In the genomic region with DNA sequence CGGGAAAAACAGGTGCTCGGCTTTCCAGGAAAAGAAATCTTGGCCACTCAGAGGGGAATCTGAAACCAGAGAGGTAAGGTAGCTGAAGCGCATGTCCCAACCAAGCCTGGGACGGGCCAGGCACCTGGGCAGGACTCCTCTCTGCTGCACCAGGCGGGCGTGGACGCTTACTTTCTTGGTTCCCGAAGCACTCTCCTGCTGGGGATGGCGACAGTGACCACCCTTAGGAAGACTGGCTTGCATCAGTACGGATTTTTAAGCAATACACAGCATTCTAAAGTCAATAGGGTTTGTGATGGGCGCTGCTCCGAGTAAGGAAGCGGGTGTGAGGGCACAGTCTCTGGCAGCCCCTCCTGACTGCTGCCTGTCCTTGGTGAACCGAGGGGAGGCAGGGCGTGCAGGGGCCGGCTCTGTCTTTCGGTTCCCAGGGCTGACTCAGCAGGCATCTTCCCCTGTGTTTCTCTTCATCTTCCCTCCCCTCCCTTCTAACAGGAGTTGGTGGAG, we compare ENCODE assay signal across 19 cellular contexts.
DNase-seq lines count a peak whose midpoint lies in the region; ATAC-seq, FAIRE-seq and TF ChIP-seq lines count a peak whose summit lies in the region.
"Had no signal": no experiment of that assay in that cellular context is flagged by ENCODE, and none has a peak within 500 bp of the region (broad histone marks: within the 10 kb centered on the region; RNA-seq: fewer than 3 reads in every experiment).

No MANE protein-coding gene starts in this region.

- no peaks in the 10 kb centered on the region for H3K79me1 ChIP-seq in IMR-90 (ENCODE audit: low read depth in 1 of 2, low read length in 2 of 2)

- H4K20me1 ChIP-seq in IMR-90 (ENCODE audit: insufficient read depth, low read length) (no peaks in the 10 kb centered on the region), HepG2 (ENCODE audit: insufficient read depth, low read length) (no peaks in the 10 kb centered on the region)

- no peak overlapping the region for H2AK5ac ChIP-seq in IMR-90 (ENCODE audit: low read depth, low read length)

- no peak overlapping the region for H3K4me2 ChIP-seq in IMR-90 (ENCODE audit: low read depth, low read length)
- no peak overlapping the region for H3K4me2 ChIP-seq in HepG2 (ENCODE audit: low read depth, low read length)

- TF ChIP-seq CTCF in IMR-90 (conservative IDR thresholded peaks at IDR 0.05; ENCODE audit: low read depth, low read length) (no peak), HepG2 (CRISPR knock-in tag; IDR thresholded peaks at IDR 0.05) (no peak), Caco-2 (IDR thresholded peaks at IDR 0.05; ENCODE audit: insufficient read depth in 1 of 2, low read depth in 1 of 2, low read length in 1 of 2, severe bottlenecking in 1 of 2, unreplicated experiment in 1 of 2) (no peak)

- H3K27me3 Mint-ChIP-seq in Caco-2 (ENCODE audit: insufficient read depth, unreplicated experiment) = no peaks in the 10 kb centered on the region

- H3K9me1 ChIP-seq in IMR-90 (ENCODE audit: insufficient read depth, low read length) = 0 out of 2 replicates have a peak, but pooled peaks cover 3% of the 10 kb centered on the region

- dilution Hi-C loops in IMR-90 (cut with HindIII; ENCODE audit: low sequenced_read_pairs, unreplicated experiment) = no loop called here

- no peaks in the 10 kb centered on the region for H3K79me2 ChIP-seq in HepG2 (ENCODE audit: insufficient read depth, low read length)

- peak; percentile 37; the same call in 1 of the 2 replicates for ATAC-seq in IMR-90 (ENCODE audit: low read depth)
- no peak for ATAC-seq in HepG2
- no peak for ATAC-seq in GM21786 (IDR thresholded peaks at IDR 0.05; ENCODE audit: unreplicated experiment)
- ATAC-seq: natural killer cell treated with Interleukin-12 subunit alpha and Interleukin-12 subunit beta and Interleukin-15 and Interleukin-18, amount 100 ng/mL, for 72 hours had no signal

- BruUV-seq in IMR-90 (replicated peaks; lab: Mats Ljungman, UMichigan) = no TSS peak
- BruUV-seq in HepG2 (replicated peaks; lab: Mats Ljungman, UMichigan) = no TSS peak
- no TSS peak for BruUV-seq in Caco-2 (replicated peaks; lab: Mats Ljungman, UMichigan)

- no peak overlapping the region for H3K14ac ChIP-seq in IMR-90 (replicated peaks; ENCODE audit: low read depth, low read length)

- H2BK15ac ChIP-seq in IMR-90 (ENCODE audit: low read depth, low read length) = no peak overlapping the region

- H3K9ac ChIP-seq in IMR-90 (ENCODE audit: low read depth, low read length) (no peak overlapping the region), HepG2 (ENCODE audit: insufficient read depth, low read depth, low read length) (no peak overlapping the region), stomach smooth muscle (ENCODE audit: low read length in 2 of 2) (peak overlapping the region in 1 of 2 donors; percentile 13)

- no peak overlapping the region for H2AK9ac ChIP-seq in IMR-90 (replicated peaks; ENCODE audit: low read depth, low read length, poor library complexity)

- TF ChIP-seq RAD21 in IMR-90 (IDR thresholded peaks at IDR 0.05; ENCODE audit: low read length) (no peak), HepG2 (CRISPR knock-in tag; IDR thresholded peaks at IDR 0.05) (no peak)

- H3K27ac ChIP-seq in IMR-90 (ENCODE audit: insufficient read depth, low read length) (no peak overlapping the region), HepG2 (ENCODE audit: extremely low read length, insufficient read depth, low read length) (no peak overlapping the region), stomach smooth muscle (ENCODE audit: low read length) (no peak overlapping the region)
- H3K27ac ChIP-seq: left ventricle myocardium inferior, right lobe of liver, SJCRH30 had no signal

- H3K4me1 ChIP-seq in IMR-90 (ENCODE audit: control insufficient read depth, insufficient read depth, low read length) (no peaks in the 10 kb centered on the region; the same call in 1 of the 2 replicates), HepG2 (ENCODE audit: insufficient read depth, low read length) (peaks cover 25% of the 10 kb centered on the region), stomach smooth muscle (ENCODE audit: control insufficient read depth, insufficient read depth, low read length) (peaks cover 44% of the 10 kb centered on the region), Caco-2 (no peaks in the 10 kb centered on the region)
- H3K4me1 ChIP-seq: HAP-1, SJCRH30 had no signal

- FAIRE-seq in HepG2 (lab: Jason Lieb, UNC) = no peak
- FAIRE-seq: endothelial cell of umbilical vein had no signal

- H3K36me3 Mint-ChIP-seq in Caco-2 (ENCODE audit: insufficient read depth, unreplicated experiment) = peaks cover 4% of the 10 kb centered on the region
- H3K36me3 Mint-ChIP-seq: IgD-negative memory B cell; natural killer cell treated with Interleukin-12 subunit alpha and Interleukin-12 subunit beta and Interleukin-15 and Interleukin-18, amount 100 ng/mL, for 72 hours had no signal

- no peak for TF ChIP-seq POLR2A in IMR-90 (IDR thresholded peaks at IDR 0.05; ENCODE audit: low read depth, low read length)
- no peak for TF ChIP-seq POLR2A in HepG2 (IDR thresholded peaks at IDR 0.05; ENCODE audit: insufficient read depth in 1 of 2, low read depth in 2 of 2, low read length in 2 of 2)

- no peak overlapping the region for H3K4ac ChIP-seq in IMR-90 (ENCODE audit: low read depth, low read length)

- H3K27ac Mint-ChIP-seq in Caco-2 (ENCODE audit: unreplicated experiment) = no peak overlapping the region
- H3K27ac Mint-ChIP-seq: IgD-negative memory B cell; natural killer cell treated with Interleukin-12 subunit alpha and Interleukin-12 subunit beta and Interleukin-15 and Interleukin-18, amount 100 ng/mL, for 72 hours had no signal

- no peak overlapping the region for H3K4me3 Mint-ChIP-seq in Caco-2 (ENCODE audit: unreplicated experiment)
- H3K4me3 Mint-ChIP-seq: IgD-negative memory B cell; natural killer cell treated with Interleukin-12 subunit alpha and Interleukin-12 subunit beta and Interleukin-15 and Interleukin-18, amount 100 ng/mL, for 72 hours had no signal

- no peak overlapping the region for H2BK20ac ChIP-seq in IMR-90 (ENCODE audit: low read depth, low read length)

- no peak overlapping the region for H3K18ac ChIP-seq in IMR-90 (ENCODE audit: low read depth, low read length)

- H3K36me3 ChIP-seq in IMR-90 (ENCODE audit: control insufficient read depth, insufficient read depth, low read length) (no peaks in the 10 kb centered on the region), HepG2 (replicated peaks in 1 of 2; ENCODE audit: control insufficient read depth in 1 of 2, insufficient read depth in 2 of 2, low read length in 2 of 2) (no peaks in the 10 kb centered on the region), stomach smooth muscle (ENCODE audit: control insufficient read depth in 2 of 2, insufficient read depth in 2 of 2, low read length in 2 of 2) (no peaks in the 10 kb centered on the region), Caco-2 (ENCODE audit: control insufficient read depth, insufficient read depth, low read length) (no peaks in the 10 kb centered on the region)
- H3K36me3 ChIP-seq: HAP-1, left ventricle myocardium inferior, right lobe of liver, SJCRH30 had no signal

- H4K91ac ChIP-seq in IMR-90 (ENCODE audit: insufficient read depth, low read depth, low read length) = no peak overlapping the region

- no peak overlapping the region for H2BK5ac ChIP-seq in IMR-90 (ENCODE audit: low read depth, low read length, poor library complexity, severe bottlenecking)

- H3K4me3 ChIP-seq in IMR-90 (ENCODE audit: insufficient read depth, low read depth, low read length) = no peak overlapping the region
- no peak overlapping the region for H3K4me3 ChIP-seq in HepG2 (replicated peaks in 1 of 3; ENCODE audit: insufficient read depth in 1 of 3, low read depth in 2 of 3, low read length in 3 of 3)
- peak overlapping the region; percentile 32 to 59 for H3K4me3 ChIP-seq in stomach smooth muscle (ENCODE audit: low read length in 2 of 2)
- H3K4me3 ChIP-seq in Caco-2 (ENCODE audit: low read depth, low read length) = no peak overlapping the region
- H3K4me3 ChIP-seq: HAP-1, left ventricle myocardium inferior, right lobe of liver, SJCRH30 had no signal

- H3K27me3 ChIP-seq in IMR-90 (ENCODE audit: control insufficient read depth, insufficient read depth, low read length) (peaks cover 2% of the 10 kb centered on the region), HepG2 (ENCODE audit: control insufficient read depth in 1 of 2, insufficient read depth in 2 of 2, low read length in 2 of 2) (peaks cover 0 to 2% of the 10 kb centered on the region in 2 experiments; a peak in 1 of 5 replicates), stomach smooth muscle (ENCODE audit: control insufficient read depth in 1 of 2, insufficient read depth in 2 of 2, low read length in 2 of 2) (no peaks in the 10 kb centered on the region), Caco-2 (replicated peaks; ENCODE audit: control insufficient read depth, insufficient read depth, low read length) (no peaks in the 10 kb centered on the region)
- H3K27me3 ChIP-seq: right lobe of liver, SJCRH30 had no signal

- intact Hi-C loops in IMR-90 (cut with micrococcal nuclease) = no loop called here
- intact Hi-C loops in HepG2 (cut with micrococcal nuclease; ENCODE audit: unreplicated experiment) = no loop called here
- intact Hi-C loops in Caco-2 (cut with micrococcal nuclease; ENCODE audit: unreplicated experiment) = no loop called here

- H3K56ac ChIP-seq in IMR-90 (ENCODE audit: extremely low read depth, insufficient read depth, low read length) = no peak overlapping the region

- TF ChIP-seq EP300 in HepG2 (IDR thresholded peaks at IDR 0.05; ENCODE audit: low read depth in 2 of 2, low read length in 2 of 2) (no peak), HepG2 (CRISPR knock-in tag; IDR thresholded peaks at IDR 0.05; ENCODE audit: borderline replicate concordance) (no peak)

- in situ Hi-C loops in IMR-90 (cut with MboI; ENCODE audit: low sequenced_read_pairs) (no loop called here), HepG2 (cut with HindIII; ENCODE audit: extremely low pct_ligation_motif_present, low pct_unique_long_range_greater_than_20kb) (no loop called here)

- no peak overlapping the region for H2BK120ac ChIP-seq in IMR-90 (ENCODE audit: low read depth, low read length)

- H3K9me3 ChIP-seq in IMR-90 (ENCODE audit: control insufficient read depth, insufficient read depth, low read length) (no peaks in the 10 kb centered on the region), HepG2 (ENCODE audit: low read length) (no peaks in the 10 kb centered on the region), stomach smooth muscle (ENCODE audit: control insufficient read depth in 2 of 2, low read length in 2 of 2) (no peaks in the 10 kb centered on the region), Caco-2 (no peaks in the 10 kb centered on the region)
- H3K9me3 ChIP-seq: HAP-1, left ventricle myocardium inferior, right lobe of liver, SJCRH30 had no signal

- peak overlapping the region; percentile 83 for H2AFZ ChIP-seq in IMR-90 (replicated peaks; ENCODE audit: low read length, poor library complexity)
- H2AFZ ChIP-seq in HepG2 (ENCODE audit: low read length) = no peak overlapping the region

- no peak overlapping the region for H4K8ac ChIP-seq in IMR-90 (ENCODE audit: low read depth in 2 of 2, low read length in 2 of 2)

- DNase-seq in IMR-90 = peak; percentile 12
- DNase-seq in ecto neural progenitor cell (ENCODE audit: low spot score) = peak; percentile 46
- no peak for DNase-seq in HepG2 (ENCODE audit: low spot score)
- no peak for DNase-seq in NCI-H2196 treated with DMSO at 0.1 percent for 48 hours (lab: John Stamatoyannopoulos, UW; ENCODE audit: unreplicated experiment)
- DNase-seq in Caco-2 = no peak
- DNase-seq: activated CD4-positive, alpha-beta T cell treated with anti-CD3 and anti-CD28 coated beads, Interleukin-2, amount 50 U/mL, for 1 hour; activated T-cell treated with anti-CD3 and anti-CD28 coated beads, Interleukin-2, amount 50 U/mL, for 48 hours; glutamatergic neuron; left ventricle myocardium inferior; NCI-H2171; right lobe of liver; SJCRH30; stimulated activated CD4-positive, alpha-beta T cell treated with anti-CD3 and anti-CD28 coated beads, Interleukin-4, amount 100 ng/mL, for 4 hours had no signal

- 78% methylated on average over 4 of the region's 17 CpGs; no CpG with 5 or more reads in 1 of the 2 experiments for WGBS in IMR-90 (ENCODE audit: extremely low coverage in 2 of 2, insufficient read length in 1 of 2), 2 experiments
- WGBS in HepG2 (ENCODE audit: low lambda C conversion rate) = 80% methylated on average over 13 of the region's 17 CpGs

- POLR2A ChIA-PET in IMR-90 (lab: Charles Lee; ENCODE audit: unreplicated experiment) = no interaction called here
- POLR2A ChIA-PET in HepG2 (lab: Yijun Ruan, JAX) = no interaction called here
- POLR2A ChIA-PET in Caco-2 (lab: Charles Lee) = no interaction called here

- no peaks in the 10 kb centered on the region for H3K9me3 Mint-ChIP-seq in Caco-2 (ENCODE audit: unreplicated experiment)
- H3K9me3 Mint-ChIP-seq: IgD-negative memory B cell; natural killer cell treated with Interleukin-12 subunit alpha and Interleukin-12 subunit beta and Interleukin-15 and Interleukin-18, amount 100 ng/mL, for 72 hours had no signal

- no peak overlapping the region for H4K5ac ChIP-seq in IMR-90 (ENCODE audit: low read depth, low read length)

- no peaks in the 10 kb centered on the region for H3K4me1 Mint-ChIP-seq in Caco-2 (ENCODE audit: low read depth, unreplicated experiment)

- CTCF ChIA-PET in IMR-90 (lab: Yijun Ruan, JAX) (no interaction called here), HepG2 (lab: Yijun Ruan, JAX; ENCODE audit: low intra/inter-chr PET ratio, low total read pairs) (no interaction called here), Caco-2 (lab: Charles Lee) (no interaction called here)

- H3K23ac ChIP-seq in IMR-90 (ENCODE audit: low read depth, low read length) = no peak overlapping the region

Comparison
In these comparisons a context has a peak if more than half of its experiments do, and no peak if none do; other contexts are left out.
1. DNase-seq: peak in IMR-90 (single experiment) and ecto neural progenitor cell (single experiment); none in HepG2 (single experiment), NCI-H2196 treated with DMSO at 0.1 percent for 48 hours (single experiment) and Caco-2 (0 of 2).
2. H3K4me3 ChIP-seq: peak in stomach smooth muscle (2 of 2); none in IMR-90 (single experiment), HepG2 (0 of 3) and Caco-2 (single experiment).